In the genomic region with DNA sequence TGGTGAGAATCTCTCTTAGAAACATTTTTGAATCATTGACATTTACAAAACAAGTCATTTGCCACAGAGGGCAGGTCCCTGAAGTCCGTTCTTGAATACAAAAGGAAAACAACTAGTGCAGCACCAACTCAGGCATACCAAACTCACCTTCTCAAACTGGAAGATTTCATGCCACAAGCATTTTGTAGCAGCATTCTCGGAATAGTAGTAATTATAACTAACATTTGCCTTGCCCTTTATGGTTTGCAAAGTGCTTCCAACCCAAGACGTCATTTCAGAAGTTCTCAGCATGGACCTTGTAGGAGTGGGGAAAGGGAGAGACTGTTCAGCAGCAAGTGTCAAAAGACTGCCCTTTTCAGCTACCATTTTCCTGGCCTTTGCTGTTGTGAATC, we compare ENCODE assay signal across 12 cellular contexts.
DNase-seq lines count a peak whose midpoint lies in the region; ATAC-seq and TF ChIP-seq lines count a peak whose summit lies in the region.
"Had no signal": no experiment of that assay in that cellular context is flagged by ENCODE, and none has a peak within 500 bp of the region (broad histone marks: within the 10 kb centered on the region; RNA-seq: fewer than 3 reads in every experiment).

No MANE protein-coding gene starts in this region.

- ATAC-seq in body of pancreas (no peak), left colon (peak; percentile 46)

- peak overlapping the region; percentile 45 to 74 (median 57) for H3K27ac ChIP-seq in body of pancreas
- H3K27ac ChIP-seq in suprapubic skin = peak overlapping the region; percentile 67

- peaks cover 0 to 15% (median 6%) of the 10 kb centered on the region in 6 donors for H3K9me3 Mint-ChIP-seq in immature natural killer cell

- no peaks in the 10 kb centered on the region for H3K9me3 ChIP-seq in body of pancreas
- no peaks in the 10 kb centered on the region for H3K9me3 ChIP-seq in suprapubic skin

- WGBS in body of pancreas, 2 donors = 34 to 35% methylated on average over 3 of the region's 3 CpGs
- 46% methylated on average over 3 of the region's 3 CpGs for WGBS in suprapubic skin

- TF ChIP-seq CTCF in body of pancreas (IDR thresholded peaks at IDR 0.05) (no peak), suprapubic skin (IDR thresholded peaks at IDR 0.05) (no peak)

- TF ChIP-seq EP300 in suprapubic skin (IDR thresholded peaks at IDR 0.05) = no peak

- H3K4me1 ChIP-seq in body of pancreas (peaks cover 38% of the 10 kb centered on the region), suprapubic skin (peaks cover 7% of the 10 kb centered on the region)

- H3K36me3 ChIP-seq in body of pancreas (replicated peaks in 1 of 2; ENCODE audit: insufficient read depth in 1 of 2, low read depth in 2 of 2) = no peaks in the 10 kb centered on the region
- no peaks in the 10 kb centered on the region for H3K36me3 ChIP-seq in suprapubic skin

- no peaks in the 10 kb centered on the region for H3K36me3 Mint-ChIP-seq in immature natural killer cell

- intact Hi-C loops in body of pancreas (cut with DNase I) = no loop called here
- intact Hi-C loops in left colon (cut with DNase I, micrococcal nuclease) = no loop called here

- no peaks in the 10 kb centered on the region for H3K4me1 Mint-ChIP-seq in immature natural killer cell

- no peak overlapping the region for H3K4me3 Mint-ChIP-seq in immature natural killer cell
- H3K4me3 Mint-ChIP-seq: stimulated activated naive CD8-positive, alpha-beta T cell treated with anti-CD3 and anti-CD28 coated beads, Interleukin-15, Interleukin-2, amounts not matched to agents 100 ng/mL and 50 ng/mL, for 24 hours had no signal

- H3K27me3 Mint-ChIP-seq in immature natural killer cell (ENCODE audit: low read depth in 3 of 3) = peaks cover 0 to 2% (median 1%) of the 10 kb centered on the region in 3 donors

- H3K27me3 ChIP-seq in body of pancreas = no peaks in the 10 kb centered on the region
- no peaks in the 10 kb centered on the region for H3K27me3 ChIP-seq in suprapubic skin

- no peak overlapping the region for H3K4me3 ChIP-seq in body of pancreas
- peak overlapping the region; percentile 12 for H3K4me3 ChIP-seq in suprapubic skin

- no peak overlapping the region for H3K27ac Mint-ChIP-seq in immature natural killer cell
- H3K27ac Mint-ChIP-seq: stimulated activated naive CD8-positive, alpha-beta T cell treated with anti-CD3 and anti-CD28 coated beads, Interleukin-15, Interleukin-2, amounts not matched to agents 100 ng/mL and 50 ng/mL, for 24 hours had no signal

- TF ChIP-seq POLR2A in body of pancreas (IDR thresholded peaks at IDR 0.05) (no peak), suprapubic skin (IDR thresholded peaks at IDR 0.05) (no peak)

- DNase-seq in H4 (ENCODE audit: low spot score) (peak; percentile 11), body of pancreas (no peak), left colon (no peak), suprapubic skin (ENCODE audit: low spot score in 2 of 2) (no peak), NCI-H2081 (lab: John Stamatoyannopoulos, UW) (no peak), DMS79 (lab: John Stamatoyannopoulos, UW) (no peak), immature natural killer cell (no peak), NCI-H2029 treated with DMSO at 0.1 percent for 48 hours (lab: John Stamatoyannopoulos, UW) (no peak)
- DNase-seq: activated CD4-positive, CD25-positive, alpha-beta regulatory T cell treated with anti-CD3 and anti-CD28 coated beads, Interleukin-2, amount 50 U/mL, for 72 hours; anterior cingulate cortex; stimulated activated CD4-positive, alpha-beta T cell treated with anti-CD3 and anti-CD28 coated beads, Interleukin-12 subunit alpha, Interleukin-12 subunit beta, amount 100 ng/mL, for 4 hours had no signal
